1 cellular context compared by ENCODE assay signal in the genomic region with DNA sequence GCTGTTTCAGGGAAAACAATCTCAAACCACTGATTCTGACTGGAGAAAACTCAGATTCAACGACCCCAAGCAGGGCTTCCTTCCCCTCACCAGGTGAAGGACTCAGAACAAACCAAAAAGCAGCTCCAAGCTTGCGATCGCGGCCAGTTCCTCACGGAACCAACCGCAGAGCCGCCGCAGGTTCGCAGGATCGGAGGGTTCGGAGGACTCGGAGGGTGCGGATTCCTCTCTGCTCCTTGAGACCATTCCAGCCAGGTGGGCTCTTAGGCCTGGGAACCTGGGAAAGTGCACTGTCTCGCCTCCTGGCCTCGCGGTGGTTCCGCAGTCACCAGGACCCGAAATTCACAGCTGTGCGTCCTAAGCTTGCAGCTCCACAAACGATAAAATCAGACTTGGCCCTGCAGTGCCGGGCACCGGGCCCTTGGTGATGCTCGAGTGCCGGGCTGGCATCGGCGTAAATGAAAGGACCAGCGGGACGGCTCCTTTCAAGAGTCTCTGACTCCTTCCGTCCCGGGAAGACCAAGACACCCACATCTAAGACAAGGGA.
TF ChIP-seq lines count a peak whose summit lies in the region.

No MANE protein-coding gene starts in this region.

TF ChIP-seq in HepG2, 621 proteins besides CTCF, POLR2A, EP300 and RAD21 (continued from another document and continues in another):
- no peak for TF ChIP-seq ZXDC (CRISPR knock-in tag; IDR thresholded peaks at IDR 0.05)
- 0 out of 2 replicates have a peak, but pooled peaks have one; percentile 85 for TF ChIP-seq MYNN (CRISPR knock-in tag; IDR thresholded peaks at IDR 0.05; ENCODE audit: low read depth)
- TF ChIP-seq, protein P1, sequence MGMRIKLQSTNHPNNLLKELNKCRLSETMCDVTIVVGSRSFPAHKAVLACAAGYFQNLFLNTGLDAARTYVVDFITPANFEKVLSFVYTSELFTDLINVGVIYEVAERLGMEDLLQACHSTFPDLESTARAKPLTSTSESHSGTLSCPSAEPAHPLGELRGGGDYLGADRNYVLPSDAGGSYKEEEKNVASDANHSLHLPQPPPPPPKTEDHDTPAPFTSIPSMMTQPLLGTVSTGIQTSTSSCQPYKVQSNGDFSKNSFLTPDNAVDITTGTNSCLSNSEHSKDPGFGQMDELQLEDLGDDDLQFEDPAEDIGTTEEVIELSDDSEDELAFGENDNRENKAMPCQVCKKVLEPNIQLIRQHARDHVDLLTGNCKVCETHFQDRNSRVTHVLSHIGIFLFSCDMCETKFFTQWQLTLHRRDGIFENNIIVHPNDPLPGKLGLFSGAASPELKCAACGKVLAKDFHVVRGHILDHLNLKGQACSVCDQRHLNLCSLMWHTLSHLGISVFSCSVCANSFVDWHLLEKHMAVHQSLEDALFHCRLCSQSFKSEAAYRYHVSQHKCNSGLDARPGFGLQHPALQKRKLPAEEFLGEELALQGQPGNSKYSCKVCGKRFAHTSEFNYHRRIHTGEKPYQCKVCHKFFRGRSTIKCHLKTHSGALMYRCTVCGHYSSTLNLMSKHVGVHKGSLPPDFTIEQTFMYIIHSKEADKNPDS (CRISPR knock-in tag; IDR thresholded peaks at IDR 0.05), result no peak
- no peak for TF ChIP-seq KLF15 (CRISPR knock-in tag; IDR thresholded peaks at IDR 0.05; ENCODE audit: borderline replicate concordance)
- no peak; the same call in 1 of the 2 replicates for TF ChIP-seq MTA1 (CRISPR knock-in tag; IDR thresholded peaks at IDR 0.05; ENCODE audit: borderline replicate concordance)
- TF ChIP-seq ZNF280B (CRISPR knock-in tag; IDR thresholded peaks at IDR 0.05; ENCODE audit: borderline replicate concordance), result 0 out of 2 replicates have a peak, but pooled peaks have one; percentile 74
- TF ChIP-seq ZNF18 (CRISPR knock-in tag; IDR thresholded peaks at IDR 0.05; ENCODE audit: insufficient replicate concordance), result peak; percentile 6
- TF ChIP-seq ZKSCAN8 (CRISPR knock-in tag; IDR thresholded peaks at IDR 0.05; ENCODE audit: borderline replicate concordance), result no peak
- no peak for TF ChIP-seq SPEN (CRISPR knock-in tag; IDR thresholded peaks at IDR 0.05; ENCODE audit: low read depth)
- TF ChIP-seq, protein P2, sequence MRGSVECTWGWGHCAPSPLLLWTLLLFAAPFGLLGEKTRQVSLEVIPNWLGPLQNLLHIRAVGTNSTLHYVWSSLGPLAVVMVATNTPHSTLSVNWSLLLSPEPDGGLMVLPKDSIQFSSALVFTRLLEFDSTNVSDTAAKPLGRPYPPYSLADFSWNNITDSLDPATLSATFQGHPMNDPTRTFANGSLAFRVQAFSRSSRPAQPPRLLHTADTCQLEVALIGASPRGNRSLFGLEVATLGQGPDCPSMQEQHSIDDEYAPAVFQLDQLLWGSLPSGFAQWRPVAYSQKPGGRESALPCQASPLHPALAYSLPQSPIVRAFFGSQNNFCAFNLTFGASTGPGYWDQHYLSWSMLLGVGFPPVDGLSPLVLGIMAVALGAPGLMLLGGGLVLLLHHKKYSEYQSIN (CRISPR knock-in tag; IDR thresholded peaks at IDR 0.05; ENCODE audit: borderline replicate concordance), result no peak
- no peak for TF ChIP-seq TRIM22 (IDR thresholded peaks at IDR 0.05)
- TF ChIP-seq POLR2AphosphoS5 (IDR thresholded peaks at IDR 0.05; ENCODE audit: low read depth, low read length), result no peak
- no peak for TF ChIP-seq MED13 (CRISPR knock-in tag; IDR thresholded peaks at IDR 0.05)
- TF ChIP-seq KIAA2018 (CRISPR knock-in tag; IDR thresholded peaks at IDR 0.05; ENCODE audit: borderline replicate concordance), result no peak
- TF ChIP-seq BCL6 (CRISPR knock-in tag; IDR thresholded peaks at IDR 0.05), result no peak; the same call in 1 of the 2 replicates
- TF ChIP-seq ZNF672 (CRISPR knock-in tag; IDR thresholded peaks at IDR 0.05), result no peak
- TF ChIP-seq TOE1 (CRISPR knock-in tag; IDR thresholded peaks at IDR 0.05), result 0 out of 2 replicates have a peak, but pooled peaks have one; percentile 11
- TF ChIP-seq JARID2 (CRISPR knock-in tag; IDR thresholded peaks at IDR 0.05; ENCODE audit: insufficient replicate concordance), result no peak
- TF ChIP-seq ARID3A (IDR thresholded peaks at IDR 0.05; ENCODE audit: low read depth, low read length), result no peak
- TF ChIP-seq, protein P3, sequence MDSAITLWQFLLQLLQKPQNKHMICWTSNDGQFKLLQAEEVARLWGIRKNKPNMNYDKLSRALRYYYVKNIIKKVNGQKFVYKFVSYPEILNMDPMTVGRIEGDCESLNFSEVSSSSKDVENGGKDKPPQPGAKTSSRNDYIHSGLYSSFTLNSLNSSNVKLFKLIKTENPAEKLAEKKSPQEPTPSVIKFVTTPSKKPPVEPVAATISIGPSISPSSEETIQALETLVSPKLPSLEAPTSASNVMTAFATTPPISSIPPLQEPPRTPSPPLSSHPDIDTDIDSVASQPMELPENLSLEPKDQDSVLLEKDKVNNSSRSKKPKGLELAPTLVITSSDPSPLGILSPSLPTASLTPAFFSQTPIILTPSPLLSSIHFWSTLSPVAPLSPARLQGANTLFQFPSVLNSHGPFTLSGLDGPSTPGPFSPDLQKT (CRISPR knock-in tag; IDR thresholded peaks at IDR 0.05; ENCODE audit: borderline replicate concordance), result no peak
- no peak; the same call in 1 of the 2 replicates for TF ChIP-seq ZNF558 (CRISPR knock-in tag; IDR thresholded peaks at IDR 0.05; ENCODE audit: borderline replicate concordance)
- no peak for TF ChIP-seq ZNF383 (CRISPR knock-in tag; IDR thresholded peaks at IDR 0.05; ENCODE audit: borderline replicate concordance)
- TF ChIP-seq ZNF616 (CRISPR knock-in tag; IDR thresholded peaks at IDR 0.05; ENCODE audit: low read depth), result no peak; the same call in 1 of the 2 replicates
- no peak for TF ChIP-seq BRF2 (CRISPR knock-in tag; IDR thresholded peaks at IDR 0.05)
- TF ChIP-seq PTBP1 (IDR thresholded peaks at IDR 0.05; ENCODE audit: low read depth, low read length, poor library complexity, severe bottlenecking), result no peak
